15 cellular contexts compared by ENCODE assay signal in the genomic region with DNA sequence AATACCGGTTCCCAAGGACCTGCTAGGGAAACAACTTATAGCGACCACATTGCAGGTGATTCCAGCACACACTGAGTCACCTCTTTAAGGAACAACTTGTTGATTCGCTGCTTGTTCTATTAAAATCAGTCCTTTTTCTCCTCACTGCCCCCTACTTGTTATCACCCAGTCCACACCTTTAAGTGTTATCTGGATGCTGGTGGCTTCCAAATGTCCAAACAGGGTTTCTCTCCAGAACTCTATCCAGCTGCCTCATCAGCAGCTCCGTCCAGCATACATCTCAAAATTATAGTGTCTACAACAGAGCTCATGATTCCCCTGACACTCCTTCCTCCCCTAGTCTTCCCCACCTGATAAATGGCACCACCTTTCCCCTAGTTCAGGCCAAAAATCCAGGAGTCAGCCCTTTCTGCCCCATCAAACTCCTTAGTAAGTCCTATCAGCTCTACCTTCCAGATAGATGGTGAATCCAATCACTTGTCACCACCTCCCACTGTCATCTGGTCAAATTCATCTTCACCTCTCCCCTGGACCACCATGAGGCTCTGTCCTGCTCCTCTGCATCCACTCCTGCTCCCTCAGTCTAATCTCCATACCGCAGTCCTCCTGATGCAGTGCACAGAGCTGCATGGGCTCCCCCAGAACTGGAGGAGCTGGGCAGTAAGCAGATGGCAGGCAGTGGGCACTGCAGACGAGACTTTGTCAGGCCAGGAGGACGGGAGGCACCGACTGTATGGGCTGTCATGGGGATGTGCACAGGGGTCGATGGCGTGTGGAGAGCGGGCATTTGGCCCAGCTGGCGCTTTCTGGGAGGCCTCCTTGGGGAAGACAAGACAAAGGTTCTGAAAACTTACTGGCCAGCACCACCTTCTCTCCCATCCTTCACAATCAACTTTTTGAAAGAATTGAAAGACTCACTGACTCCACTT. TPM values are rescaled to one million over a fixed set of nuclear protein-coding genes. Genes with fewer than 3 reads are reported as not detected.
DNase-seq lines count a peak whose midpoint lies in the region; ATAC-seq and TF ChIP-seq lines count a peak whose summit lies in the region.
"Had no signal": no experiment of that assay in that cellular context is flagged by ENCODE, and none has a peak within 500 bp of the region (broad histone marks: within the 10 kb centered on the region; RNA-seq: fewer than 3 reads in every experiment).

No MANE protein-coding gene starts in this region.

- no peaks in the 10 kb centered on the region for H3K27me3 Mint-ChIP-seq in activated naive CD4-positive, alpha-beta T cell treated with anti-CD3 and anti-CD28 coated beads, Interleukin-2, amount 10 ng/mL, durations not matched to agents 7 days and 5 days
- no peaks in the 10 kb centered on the region for H3K27me3 Mint-ChIP-seq in effector memory CD8-positive, alpha-beta T cell
- no peaks in the 10 kb centered on the region for H3K27me3 Mint-ChIP-seq in stimulated activated naive B cell treated with anti-CD40 and anti-IgM and Interleukin-4, amounts not matched to agents 10 μg/mL and 1 μg/mL and 100 μg/mL, for 72 hours

- no peak overlapping the region for H3K27ac ChIP-seq in PC-3 (ENCODE audit: low read length)
- H3K27ac ChIP-seq: parathyroid adenoma had no signal

- peaks cover 91% of the 10 kb centered on the region for H3K27me3 ChIP-seq in PC-3 (ENCODE audit: low read length)

- no peak for ATAC-seq in effector memory CD8-positive, alpha-beta T cell (replicated peaks)
- ATAC-seq in stimulated activated naive B cell treated with anti-CD40 and anti-IgM and Interleukin-4, amounts not matched to agents 10 μg/mL and 1 μg/mL and 100 μg/mL, for 72 hours (replicated peaks): no peak
- ATAC-seq in PC-3: no peak
- no peak for ATAC-seq in HG03095 (IDR thresholded peaks at IDR 0.05; ENCODE audit: unreplicated experiment)
- ATAC-seq: activated naive CD4-positive, alpha-beta T cell treated with anti-CD3 and anti-CD28 coated beads, Interleukin-2, amount 50 U/mL, for 72 hours had no signal

- no peaks in the 10 kb centered on the region for H3K4me1 ChIP-seq in PC-3 (ENCODE audit: insufficient read depth, low read length)
- H3K4me1 ChIP-seq: parathyroid adenoma had no signal

- DNase-seq in activated naive CD4-positive, alpha-beta T cell treated with anti-CD3 and anti-CD28 coated beads, Interleukin-2, amount 10 ng/mL, durations not matched to agents 7 days and 5 days: no peak
- no peak for DNase-seq in activated naive CD4-positive, alpha-beta T cell (lab: John Stamatoyannopoulos, UW)
- DNase-seq in RKO (ENCODE audit: low spot score) (peak; percentile 7), PC-3 (no peak), HUDEP-2 (lab: John Stamatoyannopoulos, UW; ENCODE audit: unreplicated experiment in 76 of 76) (no peak)
- no peak for DNase-seq in effector memory CD8-positive, alpha-beta T cell
- DNase-seq in stimulated activated naive B cell treated with anti-CD40 and anti-IgM and Interleukin-4, amounts not matched to agents 10 μg/mL and 1 μg/mL and 100 μg/mL, for 72 hours: no peak
- DNase-seq: central memory CD4-positive, alpha-beta T cell; DMS153; mesenchymal stem cell; NCI-H1436 treated with DMSO at 0.1 percent for 48 hours; NCI-H446 treated with DMSO at 0.1 percent for 48 hours had no signal

- CTCF ChIA-PET in activated naive CD4-positive, alpha-beta T cell treated with anti-CD3 and anti-CD28 coated beads, Interleukin-2, amount 10 ng/mL, durations not matched to agents 7 days and 5 days (lab: Charles Lee): interaction anchor here (1.0 to 1.2 kb wide), 4 partner anchors 10 to 59 kb away, joined by 3 to 6 read pairs (median 4); no protein-coding TSS in a partner anchor
- CTCF ChIA-PET in PC-3 (lab: Charles Lee): no interaction called here

- no peak for TF ChIP-seq CTCF in PC-3 (conservative IDR thresholded peaks at IDR 0.05; ENCODE audit: low read depth, low read length)

- H3K4me3 ChIP-seq in PC-3 (ENCODE audit: low read length): no peak overlapping the region

- no peaks in the 10 kb centered on the region for H3K36me3 ChIP-seq in PC-3 (ENCODE audit: low read depth, low read length)

- no peak overlapping the region for H2AFZ ChIP-seq in PC-3 (ENCODE audit: low read length)
- H2AFZ ChIP-seq: parathyroid adenoma had no signal

- no peaks in the 10 kb centered on the region for H3F3A ChIP-seq in PC-3 (ENCODE audit: low read length, unreplicated experiment)

- BruUV-seq in PC-3 (replicated peaks; lab: Mats Ljungman, UMichigan): no TSS peak

- H3K9me3 ChIP-seq in PC-3 (ENCODE audit: low read length): no peaks in the 10 kb centered on the region

- no peaks in the 10 kb centered on the region for H3K79me2 ChIP-seq in PC-3 (ENCODE audit: low read length)
- H3K79me2 ChIP-seq: parathyroid adenoma had no signal

- H3K27ac Mint-ChIP-seq in activated naive CD4-positive, alpha-beta T cell treated with anti-CD3 and anti-CD28 coated beads, Interleukin-2, amount 10 ng/mL, durations not matched to agents 7 days and 5 days: peak overlapping the region; percentile 98
- peak overlapping the region; percentile 85 to 87 for H3K27ac Mint-ChIP-seq in effector memory CD8-positive, alpha-beta T cell
- H3K27ac Mint-ChIP-seq in stimulated activated naive B cell treated with anti-CD40 and anti-IgM and Interleukin-4, amounts not matched to agents 10 μg/mL and 1 μg/mL and 100 μg/mL, for 72 hours: peak overlapping the region; percentile 94

- peaks cover 12% of the 10 kb centered on the region for H3K9me3 Mint-ChIP-seq in activated naive CD4-positive, alpha-beta T cell treated with anti-CD3 and anti-CD28 coated beads, Interleukin-2, amount 10 ng/mL, durations not matched to agents 7 days and 5 days
- peaks cover 0 to 4% of the 10 kb centered on the region in 2 donors for H3K9me3 Mint-ChIP-seq in effector memory CD8-positive, alpha-beta T cell
- H3K9me3 Mint-ChIP-seq in stimulated activated naive B cell treated with anti-CD40 and anti-IgM and Interleukin-4, amounts not matched to agents 10 μg/mL and 1 μg/mL and 100 μg/mL, for 72 hours: peaks cover 4 to 7% of the 10 kb centered on the region in 2 donors

- H3K4me3 Mint-ChIP-seq in activated naive CD4-positive, alpha-beta T cell treated with anti-CD3 and anti-CD28 coated beads, Interleukin-2, amount 10 ng/mL, durations not matched to agents 7 days and 5 days: no peak overlapping the region
- peak overlapping the region; percentile 0 to 49 for H3K4me3 Mint-ChIP-seq in effector memory CD8-positive, alpha-beta T cell
- peak overlapping the region in 1 of 2 donors; percentile 3 for H3K4me3 Mint-ChIP-seq in stimulated activated naive B cell treated with anti-CD40 and anti-IgM and Interleukin-4, amounts not matched to agents 10 μg/mL and 1 μg/mL and 100 μg/mL, for 72 hours

- H3K4me2 ChIP-seq in PC-3 (ENCODE audit: low read length): no peak overlapping the region

- POLR2A ChIA-PET in PC-3 (lab: Charles Lee; ENCODE audit: unreplicated experiment): interaction anchor here (0.6 kb wide), 1 partner anchor 26 kb away, joined by 3 read pairs; no protein-coding TSS in a partner anchor

- H4K20me1 ChIP-seq in PC-3 (ENCODE audit: low read length): no peaks in the 10 kb centered on the region

- H3K9ac ChIP-seq in PC-3 (ENCODE audit: low read length): no peak overlapping the region
- H3K9ac ChIP-seq: parathyroid adenoma had no signal

- H3K36me3 Mint-ChIP-seq in activated naive CD4-positive, alpha-beta T cell treated with anti-CD3 and anti-CD28 coated beads, Interleukin-2, amount 10 ng/mL, durations not matched to agents 7 days and 5 days: peaks cover 36% of the 10 kb centered on the region
- H3K36me3 Mint-ChIP-seq in effector memory CD8-positive, alpha-beta T cell (ENCODE audit: insufficient read depth): peaks cover 35% of the 10 kb centered on the region
- peaks cover 20 to 30% of the 10 kb centered on the region in 2 donors for H3K36me3 Mint-ChIP-seq in stimulated activated naive B cell treated with anti-CD40 and anti-IgM and Interleukin-4, amounts not matched to agents 10 μg/mL and 1 μg/mL and 100 μg/mL, for 72 hours

- H3K4me1 Mint-ChIP-seq in activated naive CD4-positive, alpha-beta T cell treated with anti-CD3 and anti-CD28 coated beads, Interleukin-2, amount 10 ng/mL, durations not matched to agents 7 days and 5 days: peaks cover 96% of the 10 kb centered on the region
- peaks cover 88 to 95% of the 10 kb centered on the region in 2 donors for H3K4me1 Mint-ChIP-seq in effector memory CD8-positive, alpha-beta T cell (ENCODE audit: low read depth in 2 of 2)
- peaks cover 79 to 95% of the 10 kb centered on the region in 2 donors for H3K4me1 Mint-ChIP-seq in stimulated activated naive B cell treated with anti-CD40 and anti-IgM and Interleukin-4, amounts not matched to agents 10 μg/mL and 1 μg/mL and 100 μg/mL, for 72 hours

- intact Hi-C loops in PC-3 (cut with micrococcal nuclease): no loop called here

- H3K9me2 ChIP-seq in PC-3 (replicated peaks; ENCODE audit: low read length): no peaks in the 10 kb centered on the region

RNA-seq across cellular contexts. Expression of a gene that starts 19.3 kb away (rescaled TPM):
- not detected in 2 replicates for total RNA-seq in PC-3 (2014; rRNA removed)
